8 cellular contexts compared by ENCODE assay signal in the genomic region with DNA sequence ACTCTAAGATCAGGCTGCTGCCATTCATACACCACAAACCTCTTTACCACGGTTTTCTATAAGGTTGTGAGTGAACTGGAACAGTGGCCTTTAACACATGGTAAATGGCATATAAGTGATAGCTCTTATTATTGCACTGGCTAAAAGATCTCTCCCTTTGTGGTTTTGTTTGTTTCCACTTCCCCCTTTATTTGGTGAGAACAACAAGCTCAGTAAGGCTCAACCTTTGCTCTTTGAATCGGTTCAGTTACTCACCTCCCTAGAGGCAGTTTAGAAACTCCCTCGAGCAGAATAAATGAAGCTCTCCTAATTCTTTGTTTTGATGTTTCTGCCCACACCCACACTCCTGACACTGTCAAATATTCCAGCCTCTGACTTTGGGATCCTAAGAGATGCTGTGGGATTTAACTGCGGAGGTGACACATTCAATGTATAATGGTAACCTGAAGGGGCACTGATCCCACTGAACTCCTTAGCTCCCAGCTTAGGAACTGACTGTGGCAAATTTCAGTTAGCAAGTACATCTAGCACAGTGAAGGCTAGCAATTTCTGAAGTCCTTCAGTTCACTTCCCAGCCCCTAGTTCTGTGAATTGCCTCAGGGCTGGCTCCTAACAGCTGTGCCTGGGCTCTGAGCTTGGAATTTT. TPM values are rescaled to one million over a fixed set of nuclear protein-coding genes. Genes with fewer than 3 reads are reported as not detected.
DNase-seq lines count a peak whose midpoint lies in the region; ATAC-seq and TF ChIP-seq lines count a peak whose summit lies in the region.

No MANE protein-coding gene starts in this region.

- H3K4me3 Mint-ChIP-seq in nephron = no peak overlapping the region
- H3K4me3 Mint-ChIP-seq in activated CD4-positive, alpha-beta T cell treated with anti-CD3 and anti-CD28 coated beads, Interleukin-2, amount 10 ng/mL, durations not matched to agents 7 days and 5 days = no peak overlapping the region

- no peaks in the 10 kb centered on the region for H3K27me3 Mint-ChIP-seq in nephron (ENCODE audit: low read depth)
- H3K27me3 Mint-ChIP-seq in activated CD4-positive, alpha-beta T cell treated with anti-CD3 and anti-CD28 coated beads, Interleukin-2, amount 10 ng/mL, durations not matched to agents 7 days and 5 days = peaks cover 10% of the 10 kb centered on the region

- TF ChIP-seq CTCF in nephron (IDR thresholded peaks at IDR 0.05; ENCODE audit: unreplicated experiment in 3 of 3) = no peak

- peak overlapping the region in 2 of 3 experiments; percentile 3 to 14 for H3K27ac Mint-ChIP-seq in nephron
- no peak overlapping the region for H3K27ac Mint-ChIP-seq in activated CD4-positive, alpha-beta T cell treated with anti-CD3 and anti-CD28 coated beads, Interleukin-2, amount 10 ng/mL, durations not matched to agents 7 days and 5 days

- H3K36me3 Mint-ChIP-seq in nephron (ENCODE audit: low read depth) = no peaks in the 10 kb centered on the region
- no peaks in the 10 kb centered on the region for H3K36me3 Mint-ChIP-seq in activated CD4-positive, alpha-beta T cell treated with anti-CD3 and anti-CD28 coated beads, Interleukin-2, amount 10 ng/mL, durations not matched to agents 7 days and 5 days (ENCODE audit: low read depth)

- POLR2A ChIA-PET in activated CD4-positive, alpha-beta T cell treated with anti-CD3 and anti-CD28 coated beads, Interleukin-2, amount 10 ng/mL, durations not matched to agents 7 days and 5 days (lab: Charles Lee) = no interaction called here

- peaks cover 7% of the 10 kb centered on the region for H3K9me3 Mint-ChIP-seq in nephron
- peaks cover 3% of the 10 kb centered on the region for H3K9me3 Mint-ChIP-seq in activated CD4-positive, alpha-beta T cell treated with anti-CD3 and anti-CD28 coated beads, Interleukin-2, amount 10 ng/mL, durations not matched to agents 7 days and 5 days

- ATAC-seq in GM19043 (IDR thresholded peaks at IDR 0.05; ENCODE audit: low read depth, unreplicated experiment) (peak; percentile 99), HG02884 (IDR thresholded peaks at IDR 0.05; ENCODE audit: unreplicated experiment) (peak; percentile 99)

- CTCF ChIA-PET in activated CD4-positive, alpha-beta T cell treated with anti-CD3 and anti-CD28 coated beads, Interleukin-2, amount 10 ng/mL, durations not matched to agents 7 days and 5 days (lab: Charles Lee) = interaction anchor here (1.2 to 1.3 kb wide), 2 partner anchors 23 to 24 kb away, joined by 3 to 4 read pairs; no protein-coding TSS in a partner anchor

- peaks cover 8% of the 10 kb centered on the region for H3K4me1 Mint-ChIP-seq in nephron
- H3K4me1 Mint-ChIP-seq in activated CD4-positive, alpha-beta T cell treated with anti-CD3 and anti-CD28 coated beads, Interleukin-2, amount 10 ng/mL, durations not matched to agents 7 days and 5 days = peaks cover 3% of the 10 kb centered on the region

- DNase-seq in NOMO-1 treated with DMSO at 0.1 percent for 48 hours (lab: John Stamatoyannopoulos, UW; ENCODE audit: unreplicated experiment) = peak; percentile 74
- no peak for DNase-seq in activated CD4-positive, alpha-beta T cell treated with anti-CD3 and anti-CD28 coated beads, Interleukin-2, amount 10 ng/mL, durations not matched to agents 7 days and 5 days
- no peak for DNase-seq in HCEC 1CT
- no peak for DNase-seq in AG08396 (ENCODE audit: low spot score)
- no peak for DNase-seq in ureter (ENCODE audit: low spot score)

RNA-seq across cellular contexts. Expression of gene RAD23B, which starts 22.5 kb away (rescaled TPM):
- total RNA-seq in activated CD4-positive, alpha-beta T cell treated with anti-CD3 and anti-CD28 coated beads, Interleukin-2, amount 10 ng/mL, durations not matched to agents 7 days and 5 days = 100 to 1,000 TPM in 1 of 2 experiments, 10 to 100 TPM in 1; 89.7 to 116 TPM
- 132 TPM for total RNA-seq in ureter
